11 cellular contexts compared by ENCODE assay signal in genomic region chr21:37198989-37199924, GRCh38.
DNase-seq lines count a peak whose midpoint lies in the region; ATAC-seq, FAIRE-seq and TF ChIP-seq lines count a peak whose summit lies in the region.
"Had no signal": no experiment of that assay in that cellular context is flagged by ENCODE, and none has a peak within 500 bp of the region (broad histone marks: within the 10 kb centered on the region; RNA-seq: fewer than 3 reads in every experiment).

No MANE protein-coding gene starts in this region.

- H3K4me3 Mint-ChIP-seq in brain: no peak overlapping the region
- H3K4me3 Mint-ChIP-seq in activated CD4-positive, alpha-beta memory T cell treated with anti-CD3 and anti-CD28 coated beads for 36 hours: no peak overlapping the region
- H3K4me3 Mint-ChIP-seq: activated T-helper 1 cell treated with anti-CD3 and anti-CD28 coated beads, Interleukin-12 subunit alpha, Interleukin-12 subunit beta, Interleukin-2, Interleukin-4 antibody, amounts not matched to agents 30 ng/mL and 10 ng/mL and 1 ng/mL, durations not matched to agents 14 hours and 24 hours and 36 hours; WTC11 had no signal

- H3K4me3 ChIP-seq in skeletal muscle tissue (ENCODE audit: low read length in 3 of 3): no peak overlapping the region

- peak; percentile 69 for FAIRE-seq in HTR-8/SVneo (lab: Jason Lieb, UNC)

- ATAC-seq in HG02973 (IDR thresholded peaks at IDR 0.05; ENCODE audit: unreplicated experiment): no peak
- ATAC-seq: WTC11 had no signal

- DNase-seq in HTR-8/SVneo (ENCODE audit: insufficient read length, low spot score) (peak; percentile 52), hepatic stellate cell (ENCODE audit: low spot score) (peak; percentile 62), SK-N-DZ (ENCODE audit: low spot score) (no peak)
- DNase-seq in stimulated activated CD4-positive, alpha-beta T cell treated with anti-CD3 and anti-CD28 coated beads, Interleukin-1b, Interleukin-23, amount 100 ng/mL, for 48 hours: no peak
- no peak for DNase-seq in activated CD4-positive, alpha-beta memory T cell treated with anti-CD3 and anti-CD28 coated beads for 36 hours
- DNase-seq: cortex of kidney had no signal

- H3K36me3 Mint-ChIP-seq in brain: peaks cover 91% of the 10 kb centered on the region
- peaks cover 48% of the 10 kb centered on the region for H3K36me3 Mint-ChIP-seq in activated CD4-positive, alpha-beta memory T cell treated with anti-CD3 and anti-CD28 coated beads for 36 hours

- no peaks in the 10 kb centered on the region for H3K9me3 Mint-ChIP-seq in brain
- H3K9me3 Mint-ChIP-seq in activated CD4-positive, alpha-beta memory T cell treated with anti-CD3 and anti-CD28 coated beads for 36 hours: no peaks in the 10 kb centered on the region
- H3K9me3 Mint-ChIP-seq: activated T-helper 1 cell treated with anti-CD3 and anti-CD28 coated beads, Interleukin-12 subunit alpha, Interleukin-12 subunit beta, Interleukin-2, Interleukin-4 antibody, amounts not matched to agents 30 ng/mL and 10 ng/mL and 1 ng/mL, durations not matched to agents 14 hours and 24 hours and 36 hours; WTC11 had no signal

- POLR2A ChIA-PET in activated CD4-positive, alpha-beta memory T cell treated with anti-CD3 and anti-CD28 coated beads for 36 hours (lab: Charles Lee): no interaction called here

- peaks cover 31 to 50% (median 45%) of the 10 kb centered on the region in 3 donors for H3K36me3 ChIP-seq in skeletal muscle tissue (ENCODE audit: control insufficient read depth in 3 of 3, insufficient read depth in 3 of 3, low read length in 3 of 3)

- no peaks in the 10 kb centered on the region for H3K27me3 Mint-ChIP-seq in brain
- no peaks in the 10 kb centered on the region for H3K27me3 Mint-ChIP-seq in activated CD4-positive, alpha-beta memory T cell treated with anti-CD3 and anti-CD28 coated beads for 36 hours

- peak overlapping the region in 1 of 3 donors; percentile 44 for H3K9ac ChIP-seq in skeletal muscle tissue (ENCODE audit: low read depth in 1 of 3, low read length in 3 of 3)

- no peak for TF ChIP-seq CTCF in brain (conservative IDR thresholded peaks at IDR 0.05)

- intact Hi-C loops in activated CD4-positive, alpha-beta memory T cell treated with anti-CD3 and anti-CD28 coated beads for 36 hours (cut with micrococcal nuclease): no loop called here

- no peaks in the 10 kb centered on the region for H3K9me3 ChIP-seq in skeletal muscle tissue (ENCODE audit: control insufficient read depth in 3 of 3, low read length in 3 of 3)

- peak overlapping the region; percentile 19 for H3K27ac ChIP-seq in skeletal muscle tissue (ENCODE audit: low read depth, low read length)

- CTCF ChIA-PET in activated CD4-positive, alpha-beta memory T cell treated with anti-CD3 and anti-CD28 coated beads for 36 hours (lab: Charles Lee): no interaction called here

- no peaks in the 10 kb centered on the region for H3K27me3 ChIP-seq in skeletal muscle tissue (ENCODE audit: control insufficient read depth in 3 of 3, insufficient read depth in 3 of 3, low read length in 3 of 3)

- peak overlapping the region in 4 of 5 experiments; percentile 42 to 81 (median 74) for H3K27ac Mint-ChIP-seq in brain
- H3K27ac Mint-ChIP-seq in activated CD4-positive, alpha-beta memory T cell treated with anti-CD3 and anti-CD28 coated beads for 36 hours: no peak overlapping the region
- H3K27ac Mint-ChIP-seq: activated T-helper 1 cell treated with anti-CD3 and anti-CD28 coated beads, Interleukin-12 subunit alpha, Interleukin-12 subunit beta, Interleukin-2, Interleukin-4 antibody, amounts not matched to agents 30 ng/mL and 10 ng/mL and 1 ng/mL, durations not matched to agents 14 hours and 24 hours and 36 hours; WTC11 had no signal

- peaks cover 12% of the 10 kb centered on the region for H3K4me1 Mint-ChIP-seq in brain
- no peaks in the 10 kb centered on the region for H3K4me1 Mint-ChIP-seq in activated CD4-positive, alpha-beta memory T cell treated with anti-CD3 and anti-CD28 coated beads for 36 hours (ENCODE audit: low read depth)

- H3K4me1 ChIP-seq in skeletal muscle tissue (ENCODE audit: control insufficient read depth in 3 of 3, insufficient read depth in 3 of 3, low read length in 3 of 3): peaks cover 8 to 23% (median 20%) of the 10 kb centered on the region in 3 donors

Comparison
In these comparisons a context has a peak if more than half of its experiments do, and no peak if none do; other contexts are left out.
1. DNase-seq: peak in HTR-8/SVneo (single experiment) and hepatic stellate cell (single experiment); none in SK-N-DZ (single experiment), stimulated activated CD4-positive, alpha-beta T cell treated with anti-CD3 and anti-CD28 coated beads, Interleukin-1b, Interleukin-23, amount 100 ng/mL, for 48 hours (single experiment) and activated CD4-positive, alpha-beta memory T cell treated with anti-CD3 and anti-CD28 coated beads for 36 hours (single experiment).